Comparison of ENCODE assay signal across 13 cellular contexts in the genomic region with DNA sequence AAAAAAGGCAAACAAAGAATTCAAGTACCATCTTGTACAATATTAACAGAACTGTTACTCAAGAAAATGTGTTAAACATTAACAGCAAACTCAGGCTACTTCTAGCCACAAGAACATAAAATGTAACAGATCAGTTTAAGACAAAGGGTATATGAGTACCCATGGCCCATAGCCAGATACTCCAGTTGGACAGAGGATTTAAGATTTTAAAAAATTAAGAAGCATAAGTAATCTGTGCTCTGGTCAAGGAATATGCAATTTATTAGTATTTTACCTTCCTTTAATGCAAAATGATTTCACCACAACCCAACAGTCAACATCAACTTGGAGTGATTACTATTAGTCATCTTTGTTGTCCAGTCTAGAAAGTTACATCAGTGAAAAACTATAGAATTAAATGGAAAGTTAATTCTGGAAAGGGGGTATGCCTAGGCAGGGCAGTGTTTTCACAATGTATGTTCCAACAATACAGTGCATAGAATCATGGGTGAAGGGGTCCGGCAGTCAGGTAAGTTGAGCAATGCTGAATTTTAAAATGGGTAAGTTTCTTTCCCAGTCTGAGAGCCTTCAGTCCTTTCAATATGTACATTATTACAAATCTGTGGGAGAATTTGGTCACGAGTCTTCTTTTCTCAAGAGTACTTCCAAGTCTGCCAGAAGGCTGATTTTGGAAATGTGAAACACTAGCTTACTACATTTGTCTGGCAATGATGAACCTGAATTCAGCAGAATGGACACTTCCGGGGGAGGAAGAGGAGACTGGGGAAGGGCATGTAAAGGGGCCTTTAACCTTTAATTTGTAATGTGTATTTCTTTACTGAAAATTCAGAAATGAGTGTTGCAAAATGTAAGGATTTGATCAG. TPM values are rescaled to one million over a fixed set of nuclear protein-coding genes. Genes with fewer than 3 reads are reported as not detected.
DNase-seq lines count a peak whose midpoint lies in the region; ATAC-seq and TF ChIP-seq lines count a peak whose summit lies in the region.
"Had no signal": no experiment of that assay in that cellular context is flagged by ENCODE, and none has a peak within 500 bp of the region (broad histone marks: within the 10 kb centered on the region; RNA-seq: fewer than 3 reads in every experiment).

No MANE protein-coding gene starts in this region.

- POLR2A ChIA-PET in PC-9 (lab: Charles Lee; ENCODE audit: unreplicated experiment) = no interaction called here

- H3K79me2 ChIP-seq in PC-9 (ENCODE audit: low read depth) = no peaks in the 10 kb centered on the region

- no peak overlapping the region for H3K4me3 ChIP-seq in mucosa of descending colon
- no peak overlapping the region for H3K4me3 ChIP-seq in PC-9

- ATAC-seq in GM18870 (IDR thresholded peaks at IDR 0.05; ENCODE audit: unreplicated experiment) (peak; percentile 66), HG02759 (IDR thresholded peaks at IDR 0.05; ENCODE audit: unreplicated experiment) (peak; percentile 78), mucosa of descending colon (peak; percentile 83), GM21526 (IDR thresholded peaks at IDR 0.05; ENCODE audit: low FRiP score, unreplicated experiment) (no peak)
- ATAC-seq: activated T-cell treated with anti-CD3 and anti-CD28 coated beads, Interleukin-2, amount 50 U/mL, for 72 hours; Panc1 had no signal

- H4K20me1 ChIP-seq in PC-9 (ENCODE audit: insufficient read depth) = no peaks in the 10 kb centered on the region

- no peak for TF ChIP-seq CTCF in mucosa of descending colon (IDR thresholded peaks at IDR 0.05)
- TF ChIP-seq CTCF in GM13977 (IDR thresholded peaks at IDR 0.05; ENCODE audit: extremely low read depth, insufficient read depth, missing control alignments) = no peak
- TF ChIP-seq CTCF in PC-9 (conservative IDR thresholded peaks at IDR 0.05) = no peak

- CTCF ChIA-PET in PC-9 (lab: Charles Lee) = no interaction called here

- H3K4me2 ChIP-seq in PC-9 = no peak overlapping the region

- H3K27ac ChIP-seq in PC-9 = no peak overlapping the region

- no peaks in the 10 kb centered on the region for H3K9me3 ChIP-seq in mucosa of descending colon
- H3K9me3 ChIP-seq in PC-9 (ENCODE audit: insufficient read depth, low read depth) = no peaks in the 10 kb centered on the region

- no peaks in the 10 kb centered on the region for H3K27me3 ChIP-seq in PC-9 (ENCODE audit: insufficient read depth, low read depth)

- H3K9me2 ChIP-seq in PC-9 (ENCODE audit: insufficient read depth) = no peaks in the 10 kb centered on the region

- in situ Hi-C loops in GM13977 (cut with MboI; ENCODE audit: low pct_unique_long_range_greater_than_20kb, low sequenced_read_pairs, unreplicated experiment) = no loop called here

- H3K4me1 ChIP-seq in mucosa of descending colon (ENCODE audit: low read depth) = peaks cover 9% of the 10 kb centered on the region
- H3K4me1 ChIP-seq in PC-9 (replicated peaks; ENCODE audit: insufficient read depth) = no peaks in the 10 kb centered on the region

- no peaks in the 10 kb centered on the region for H3K36me3 ChIP-seq in mucosa of descending colon (ENCODE audit: low read depth)
- no peaks in the 10 kb centered on the region for H3K36me3 ChIP-seq in PC-9 (ENCODE audit: low read depth)

- peaks cover 13% of the 10 kb centered on the region for H3F3A ChIP-seq in PC-9 (ENCODE audit: insufficient read depth, low read depth)

- intact Hi-C loops in mucosa of descending colon (cut with DNase I, micrococcal nuclease) = no loop called here
- intact Hi-C loops in PC-9 (cut with micrococcal nuclease; ENCODE audit: unreplicated experiment) = no loop called here

- BruUV-seq in PC-9 (replicated peaks; lab: Mats Ljungman, UMichigan) = no TSS peak

- peak; percentile 10 for DNase-seq in amniotic epithelial cell (ENCODE audit: low read depth)
- DNase-seq in mucosa of descending colon = no peak
- DNase-seq in GM13977 (ENCODE audit: low spot score) = no peak
- no peak for DNase-seq in PC-9
- no peak for DNase-seq in KG1 (lab: John Stamatoyannopoulos, UW)
- DNase-seq: activated T-cell treated with anti-CD3 and anti-CD28 coated beads, Interleukin-2, amount 50 U/mL, for 72 hours; COR-L47; HFFc6; NCI-H2029 treated with DMSO at 0.1 percent for 48 hours had no signal

- no peak overlapping the region for H2AFZ ChIP-seq in PC-9

RNA-seq across cellular contexts. Expression of a gene that starts 34.5 kb away (rescaled TPM):
- total RNA-seq in mucosa of descending colon (1 to 10 TPM; 5.1 to 8.8 (median 8.1) TPM), PC-9 (2021) (7.3 and 8.4 TPM in 2 replicates)
